18 cellular contexts compared by ENCODE assay signal in genomic region chr1:43983253-43983904, GRCh38.
"Had no signal": no experiment of that assay in that cellular context is flagged by ENCODE, and none has a peak within 500 bp of the region (broad histone marks: within the 10 kb centered on the region; RNA-seq: fewer than 3 reads in every experiment).

No MANE protein-coding gene starts in this region.

- H3K4me3 Mint-ChIP-seq: activated B cell treated with CpG ODN at 0.5 μM for 24 hours; activated CD4-positive, alpha-beta T cell treated with anti-CD3 and anti-CD28 coated beads, Interleukin-2, amount 10 ng/mL, durations not matched to agents 24 days and 14 days; activated naive CD8-positive, alpha-beta T cell treated with anti-CD3 and anti-CD28 coated beads for 36 hours; activated T-cell treated with anti-CD3 and anti-CD28 coated beads, Interleukin-2, amount 50 U/mL, for 72 hours; dendritic cell treated with granulocyte-macrophage colony-stimulating factor and Interleukin-4, amounts not matched to agents 40 ng/mL and 50 ng/mL, for 4 days; effector memory CD8-positive, alpha-beta T cell had no signal

- ATAC-seq: activated T-cell treated with anti-CD3 and anti-CD28 coated beads, Interleukin-2, amount 50 U/mL, for 72 hours; effector memory CD8-positive, alpha-beta T cell; gastrocnemius medialis; heart right ventricle; left colon; psoas muscle had no signal

- H3K4me3 ChIP-seq: gastrocnemius medialis, heart right ventricle, psoas muscle, sigmoid colon, tibial nerve had no signal

- H3K27me3 ChIP-seq: gastrocnemius medialis, heart right ventricle, sigmoid colon, tibial nerve had no signal

- DNase-seq: activated B cell treated with CpG ODN at 0.5 μM for 24 hours; activated CD4-positive, alpha-beta T cell treated with anti-CD3 and anti-CD28 coated beads, Interleukin-2, amount 10 ng/mL, durations not matched to agents 24 days and 14 days; activated CD8-positive, alpha-beta memory T cell treated with anti-CD3 and anti-CD28 coated beads, Interleukin-2, amount 50 U/mL, for 48 hours; activated gamma-delta T cell treated with Interleukin-2 at 50 U/mL for 16 hours; activated naive CD8-positive, alpha-beta T cell treated with anti-CD3 and anti-CD28 coated beads for 36 hours; activated T-cell treated with anti-CD3 and anti-CD28 coated beads, Interleukin-2, amount 50 U/mL, for 72 hours; effector memory CD8-positive, alpha-beta T cell; gastrocnemius medialis; heart right ventricle; naive B cell; psoas muscle; sigmoid colon; stimulated activated CD4-positive, alpha-beta T cell treated with anti-CD3 and anti-CD28 coated beads, Interleukin-4, amount 100 ng/mL, for 1 hour; stimulated activated naive CD4-positive, alpha-beta T cell; T-helper 2 cell had no signal

- H3K27me3 Mint-ChIP-seq: activated B cell treated with CpG ODN at 0.5 μM for 24 hours; activated CD4-positive, alpha-beta T cell treated with anti-CD3 and anti-CD28 coated beads, Interleukin-2, amount 10 ng/mL, durations not matched to agents 24 days and 14 days; effector memory CD8-positive, alpha-beta T cell; naive B cell had no signal

- H3K27ac Mint-ChIP-seq: activated B cell treated with CpG ODN at 0.5 μM for 24 hours; activated CD4-positive, alpha-beta T cell treated with anti-CD3 and anti-CD28 coated beads, Interleukin-2, amount 10 ng/mL, durations not matched to agents 24 days and 14 days; activated naive CD8-positive, alpha-beta T cell treated with anti-CD3 and anti-CD28 coated beads for 36 hours; activated T-cell treated with anti-CD3 and anti-CD28 coated beads, Interleukin-2, amount 50 U/mL, for 72 hours; dendritic cell treated with granulocyte-macrophage colony-stimulating factor and Interleukin-4, amounts not matched to agents 40 ng/mL and 50 ng/mL, for 4 days had no signal

- H3K27ac ChIP-seq: gastrocnemius medialis, psoas muscle, sigmoid colon, tibial nerve had no signal

- H3K36me3 Mint-ChIP-seq: naive B cell had no signal

- H3K9me3 ChIP-seq: gastrocnemius medialis, heart right ventricle, psoas muscle, sigmoid colon, tibial nerve had no signal

- H3K9me3 Mint-ChIP-seq: activated B cell treated with CpG ODN at 0.5 μM for 24 hours; activated CD4-positive, alpha-beta T cell treated with anti-CD3 and anti-CD28 coated beads, Interleukin-2, amount 10 ng/mL, durations not matched to agents 24 days and 14 days; activated naive CD8-positive, alpha-beta T cell treated with anti-CD3 and anti-CD28 coated beads for 36 hours; activated T-cell treated with anti-CD3 and anti-CD28 coated beads, Interleukin-2, amount 50 U/mL, for 72 hours; dendritic cell treated with granulocyte-macrophage colony-stimulating factor and Interleukin-4, amounts not matched to agents 40 ng/mL and 50 ng/mL, for 4 days; effector memory CD8-positive, alpha-beta T cell; naive B cell had no signal
